27 cellular contexts compared by ENCODE assay signal in the genomic region with DNA sequence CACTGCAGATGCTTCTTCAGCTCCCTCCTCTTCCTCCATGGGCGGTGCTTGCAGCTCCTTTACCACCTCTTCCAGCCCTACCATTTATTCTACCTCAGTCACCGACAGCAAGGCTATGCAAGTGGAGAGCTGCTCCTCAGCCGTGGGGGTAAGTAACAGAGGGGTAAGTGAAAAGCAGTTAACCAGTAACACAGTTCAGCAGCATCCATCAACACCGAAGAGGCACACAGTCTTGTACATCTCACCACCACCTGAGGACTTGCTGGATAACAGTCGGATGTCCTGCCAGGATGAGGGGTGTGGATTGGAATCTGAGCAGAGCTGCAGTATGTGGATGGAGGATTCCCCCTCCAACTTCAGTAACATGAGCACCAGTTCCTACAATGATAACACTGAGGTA.
DNase-seq lines count a peak whose midpoint lies in the region; ATAC-seq, FAIRE-seq and TF ChIP-seq lines count a peak whose summit lies in the region.
"Had no signal": no experiment of that assay in that cellular context is flagged by ENCODE, and none has a peak within 500 bp of the region (broad histone marks: within the 10 kb centered on the region; RNA-seq: fewer than 3 reads in every experiment).

No MANE protein-coding gene starts in this region.

- intact Hi-C loops in dorsolateral prefrontal cortex (cut with DNase I): no loop called here

- DNase-seq in activated naive CD8-positive, alpha-beta T cell treated with anti-CD3 and anti-CD28 coated beads for 36 hours: no peak
- DNase-seq in H54 (ENCODE audit: insufficient read length, low spot score) (no peak), bronchial epithelial cell (ENCODE audit: low read depth) (no peak), nephron progenitor cell (no peak), T-helper 1 cell (no peak), dorsolateral prefrontal cortex (no peak)
- DNase-seq: DMS153, DND-41, GOT3, HCEC 1CT, Kasumi-1, NCI-H1092 treated with DMSO at 0.1 percent for 48 hours, NCI-H1436, NCI-H187, NCI-H2081 treated with DMSO at 0.1 percent for 48 hours, NCI-H2171 treated with DMSO at 0.1 percent for 48 hours, NCI-H345, NCI-H510A treated with DMSO at 0.1 percent for 48 hours, NCI-H748 treated with DMSO at 0.1 percent for 48 hours, SIG-M5 had no signal

- ATAC-seq in GM19351 (IDR thresholded peaks at IDR 0.05; ENCODE audit: unreplicated experiment): no peak
- ATAC-seq: K562 had no signal

- no peaks in the 10 kb centered on the region for H3K27me3 ChIP-seq in bronchial epithelial cell (ENCODE audit: control insufficient read depth, insufficient read depth, low read length)
- H3K27me3 ChIP-seq in dorsolateral prefrontal cortex: no peaks in the 10 kb centered on the region

- H3K36me3 Mint-ChIP-seq in activated naive CD8-positive, alpha-beta T cell: peaks cover 6% of the 10 kb centered on the region
- peaks cover 17% of the 10 kb centered on the region for H3K36me3 Mint-ChIP-seq in activated naive CD8-positive, alpha-beta T cell treated with anti-CD3 and anti-CD28 coated beads for 36 hours
- peaks cover 25% of the 10 kb centered on the region for H3K36me3 Mint-ChIP-seq in nephron progenitor cell (ENCODE audit: low read depth)

- H3K36me3 ChIP-seq in bronchial epithelial cell (ENCODE audit: control insufficient read depth, insufficient read depth, low read length): peaks cover 6% of the 10 kb centered on the region

- no peak overlapping the region for H3K4me3 Mint-ChIP-seq in activated naive CD8-positive, alpha-beta T cell
- no peak overlapping the region for H3K4me3 Mint-ChIP-seq in activated naive CD8-positive, alpha-beta T cell treated with anti-CD3 and anti-CD28 coated beads for 36 hours
- no peak overlapping the region for H3K4me3 Mint-ChIP-seq in nephron progenitor cell

- no peak overlapping the region for H3K27ac ChIP-seq in dorsolateral prefrontal cortex
- H3K27ac ChIP-seq: HL-60, SK-N-MC had no signal

- H3K9me3 Mint-ChIP-seq in activated naive CD8-positive, alpha-beta T cell (ENCODE audit: low read depth): no peaks in the 10 kb centered on the region
- no peaks in the 10 kb centered on the region for H3K9me3 Mint-ChIP-seq in activated naive CD8-positive, alpha-beta T cell treated with anti-CD3 and anti-CD28 coated beads for 36 hours
- H3K9me3 Mint-ChIP-seq in nephron progenitor cell: no peaks in the 10 kb centered on the region

- H3K4me3 ChIP-seq in bronchial epithelial cell (ENCODE audit: low read depth, low read length): no peak overlapping the region
- H3K4me3 ChIP-seq in dorsolateral prefrontal cortex: no peak overlapping the region
- H3K4me3 ChIP-seq: K562, SK-N-MC had no signal

- peaks cover 6% of the 10 kb centered on the region for H3K4me1 Mint-ChIP-seq in activated naive CD8-positive, alpha-beta T cell (ENCODE audit: low read depth)
- peaks cover 2% of the 10 kb centered on the region for H3K4me1 Mint-ChIP-seq in activated naive CD8-positive, alpha-beta T cell treated with anti-CD3 and anti-CD28 coated beads for 36 hours
- H3K4me1 Mint-ChIP-seq in nephron progenitor cell: peaks cover 6% of the 10 kb centered on the region

- TF ChIP-seq POLR2A in H54 (IDR thresholded peaks at IDR 0.05; ENCODE audit: low read depth, low read length): no peak

- peak; percentile 80 for FAIRE-seq in H54 (lab: Jason Lieb, UNC)
- FAIRE-seq in bronchial epithelial cell (lab: Jason Lieb, UNC): peak; percentile 7
- FAIRE-seq: GM18507, K562, RCC 7860 had no signal

- no peaks in the 10 kb centered on the region for H3K27me3 Mint-ChIP-seq in activated naive CD8-positive, alpha-beta T cell
- no peaks in the 10 kb centered on the region for H3K27me3 Mint-ChIP-seq in activated naive CD8-positive, alpha-beta T cell treated with anti-CD3 and anti-CD28 coated beads for 36 hours
- no peaks in the 10 kb centered on the region for H3K27me3 Mint-ChIP-seq in nephron progenitor cell (ENCODE audit: low read depth, poor library complexity)

- TF ChIP-seq CTCF in bronchial epithelial cell (IDR thresholded peaks at IDR 0.05; ENCODE audit: insufficient read depth, low read length, severe bottlenecking) (no peak), nephron progenitor cell (IDR thresholded peaks at IDR 0.05) (no peak), dorsolateral prefrontal cortex (IDR thresholded peaks at IDR 0.05 in 54 of 56, conservative IDR thresholded peaks at IDR 0.05 in 2 of 56; ENCODE audit: low read depth in 1 of 56, partially characterized antibody in 56 of 56) (no peak)

- H3K27ac Mint-ChIP-seq in activated naive CD8-positive, alpha-beta T cell: peak overlapping the region; percentile 34
- no peak overlapping the region for H3K27ac Mint-ChIP-seq in activated naive CD8-positive, alpha-beta T cell treated with anti-CD3 and anti-CD28 coated beads for 36 hours
- peak overlapping the region; percentile 84 for H3K27ac Mint-ChIP-seq in nephron progenitor cell
